In the genomic region with DNA sequence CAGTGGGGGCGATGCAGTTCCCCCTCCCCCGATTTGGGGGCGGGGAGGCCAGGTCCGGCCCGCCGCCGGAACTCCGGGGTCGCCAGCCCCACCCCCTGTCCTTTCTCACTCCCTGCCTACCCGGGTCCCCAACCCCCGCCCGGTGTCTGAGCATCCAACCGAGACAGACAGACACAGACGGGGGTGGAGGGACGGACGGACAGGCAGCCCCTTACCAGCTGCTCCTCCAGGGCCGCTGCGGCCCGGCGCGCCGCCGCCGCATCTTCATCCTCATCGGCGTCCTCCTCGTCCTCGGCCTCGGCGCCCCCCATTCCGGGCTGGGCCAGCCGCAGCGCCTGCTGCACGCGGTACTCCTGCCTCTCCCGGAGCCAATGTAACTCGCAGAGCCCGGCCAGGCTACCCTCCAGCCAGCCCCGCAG, we compare ENCODE assay signal across 1 cellular context.
A peak's percentile ranks its signal among the peaks of the same experiment; 100 is the strongest.
TF ChIP-seq lines count a peak whose summit lies in the region.

No MANE protein-coding gene starts in this region.

TF ChIP-seq in HepG2, 621 proteins besides CTCF, POLR2A, EP300 and RAD21:
- TF ChIP-seq, protein P1, sequence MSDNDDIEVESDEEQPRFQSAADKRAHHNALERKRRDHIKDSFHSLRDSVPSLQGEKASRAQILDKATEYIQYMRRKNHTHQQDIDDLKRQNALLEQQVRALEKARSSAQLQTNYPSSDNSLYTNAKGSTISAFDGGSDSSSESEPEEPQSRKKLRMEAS (IDR thresholded peaks at IDR 0.05) = 0 out of 2 replicates have a peak, but pooled peaks have one; percentile 21
- TF ChIP-seq SALL1 (CRISPR knock-in tag; IDR thresholded peaks at IDR 0.05) (peak; percentile 6; the same call in 1 of the 2 replicates), ZNF496 (CRISPR knock-in tag; IDR thresholded peaks at IDR 0.05; ENCODE audit: insufficient replicate concordance) (no peak), ZFX (CRISPR knock-in tag; IDR thresholded peaks at IDR 0.05; ENCODE audit: low read depth) (0 out of 2 replicates have a peak, but pooled peaks have one; percentile 10), GATA4 (IDR thresholded peaks at IDR 0.05; ENCODE audit: borderline replicate concordance, low read depth) (no peak), RNF2 (conservative IDR thresholded peaks at IDR 0.05; ENCODE audit: low read depth) (0 out of 2 replicates have a peak, but pooled peaks have one; percentile 36), ZNF777 (CRISPR knock-in tag; IDR thresholded peaks at IDR 0.05) (peak; percentile 20; the same call in 1 of the 2 replicates), NFYB (CRISPR knock-in tag; IDR thresholded peaks at IDR 0.05) (no peak), POGZ (CRISPR knock-in tag; IDR thresholded peaks at IDR 0.05) (no peak), ZNF329 (CRISPR knock-in tag; IDR thresholded peaks at IDR 0.05; ENCODE audit: low read depth) (no peak), CBX1 (IDR thresholded peaks at IDR 0.05; ENCODE audit: low read depth) (no peak), SIX1 (CRISPR knock-in tag; IDR thresholded peaks at IDR 0.05; ENCODE audit: borderline replicate concordance) (no peak), SRSF4 (IDR thresholded peaks at IDR 0.05; ENCODE audit: low read depth, low read length, poor library complexity, severe bottlenecking) (no peak), ZMAT3 (CRISPR knock-in tag; conservative IDR thresholded peaks at IDR 0.05) (0 out of 2 replicates have a peak, but pooled peaks have one; percentile 33), ZNF382 (CRISPR knock-in tag; IDR thresholded peaks at IDR 0.05; ENCODE audit: borderline replicate concordance) (no peak)
- TF ChIP-seq, protein P2, sequence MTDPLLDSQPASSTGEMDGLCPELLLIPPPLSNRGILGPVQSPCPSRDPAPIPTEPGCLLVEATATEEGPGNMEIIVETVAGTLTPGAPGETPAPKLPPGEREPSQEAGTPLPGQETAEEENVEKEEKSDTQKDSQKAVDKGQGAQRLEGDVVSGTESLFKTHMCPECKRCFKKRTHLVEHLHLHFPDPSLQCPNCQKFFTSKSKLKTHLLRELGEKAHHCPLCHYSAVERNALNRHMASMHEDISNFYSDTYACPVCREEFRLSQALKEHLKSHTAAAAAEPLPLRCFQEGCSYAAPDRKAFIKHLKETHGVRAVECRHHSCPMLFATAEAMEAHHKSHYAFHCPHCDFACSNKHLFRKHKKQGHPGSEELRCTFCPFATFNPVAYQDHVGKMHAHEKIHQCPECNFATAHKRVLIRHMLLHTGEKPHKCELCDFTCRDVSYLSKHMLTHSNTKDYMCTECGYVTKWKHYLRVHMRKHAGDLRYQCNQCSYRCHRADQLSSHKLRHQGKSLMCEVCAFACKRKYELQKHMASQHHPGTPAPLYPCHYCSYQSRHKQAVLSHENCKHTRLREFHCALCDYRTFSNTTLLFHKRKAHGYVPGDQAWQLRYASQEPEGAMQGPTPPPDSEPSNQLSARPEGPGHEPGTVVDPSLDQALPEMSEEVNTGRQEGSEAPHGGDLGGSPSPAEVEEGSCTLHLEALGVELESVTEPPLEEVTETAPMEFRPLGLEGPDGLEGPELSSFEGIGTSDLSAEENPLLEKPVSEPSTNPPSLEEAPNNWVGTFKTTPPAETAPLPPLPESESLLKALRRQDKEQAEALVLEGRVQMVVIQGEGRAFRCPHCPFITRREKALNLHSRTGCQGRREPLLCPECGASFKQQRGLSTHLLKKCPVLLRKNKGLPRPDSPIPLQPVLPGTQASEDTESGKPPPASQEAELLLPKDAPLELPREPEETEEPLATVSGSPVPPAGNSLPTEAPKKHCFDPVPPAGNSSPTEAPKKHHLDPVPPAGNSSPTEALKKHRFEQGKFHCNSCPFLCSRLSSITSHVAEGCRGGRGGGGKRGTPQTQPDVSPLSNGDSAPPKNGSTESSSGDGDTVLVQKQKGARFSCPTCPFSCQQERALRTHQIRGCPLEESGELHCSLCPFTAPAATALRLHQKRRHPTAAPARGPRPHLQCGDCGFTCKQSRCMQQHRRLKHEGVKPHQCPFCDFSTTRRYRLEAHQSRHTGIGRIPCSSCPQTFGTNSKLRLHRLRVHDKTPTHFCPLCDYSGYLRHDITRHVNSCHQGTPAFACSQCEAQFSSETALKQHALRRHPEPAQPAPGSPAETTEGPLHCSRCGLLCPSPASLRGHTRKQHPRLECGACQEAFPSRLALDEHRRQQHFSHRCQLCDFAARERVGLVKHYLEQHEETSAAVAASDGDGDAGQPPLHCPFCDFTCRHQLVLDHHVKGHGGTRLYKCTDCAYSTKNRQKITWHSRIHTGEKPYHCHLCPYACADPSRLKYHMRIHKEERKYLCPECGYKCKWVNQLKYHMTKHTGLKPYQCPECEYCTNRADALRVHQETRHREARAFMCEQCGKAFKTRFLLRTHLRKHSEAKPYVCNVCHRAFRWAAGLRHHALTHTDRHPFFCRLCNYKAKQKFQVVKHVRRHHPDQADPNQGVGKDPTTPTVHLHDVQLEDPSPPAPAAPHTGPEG (CRISPR knock-in tag; IDR thresholded peaks at IDR 0.05) = no peak
- TF ChIP-seq, protein P3, sequence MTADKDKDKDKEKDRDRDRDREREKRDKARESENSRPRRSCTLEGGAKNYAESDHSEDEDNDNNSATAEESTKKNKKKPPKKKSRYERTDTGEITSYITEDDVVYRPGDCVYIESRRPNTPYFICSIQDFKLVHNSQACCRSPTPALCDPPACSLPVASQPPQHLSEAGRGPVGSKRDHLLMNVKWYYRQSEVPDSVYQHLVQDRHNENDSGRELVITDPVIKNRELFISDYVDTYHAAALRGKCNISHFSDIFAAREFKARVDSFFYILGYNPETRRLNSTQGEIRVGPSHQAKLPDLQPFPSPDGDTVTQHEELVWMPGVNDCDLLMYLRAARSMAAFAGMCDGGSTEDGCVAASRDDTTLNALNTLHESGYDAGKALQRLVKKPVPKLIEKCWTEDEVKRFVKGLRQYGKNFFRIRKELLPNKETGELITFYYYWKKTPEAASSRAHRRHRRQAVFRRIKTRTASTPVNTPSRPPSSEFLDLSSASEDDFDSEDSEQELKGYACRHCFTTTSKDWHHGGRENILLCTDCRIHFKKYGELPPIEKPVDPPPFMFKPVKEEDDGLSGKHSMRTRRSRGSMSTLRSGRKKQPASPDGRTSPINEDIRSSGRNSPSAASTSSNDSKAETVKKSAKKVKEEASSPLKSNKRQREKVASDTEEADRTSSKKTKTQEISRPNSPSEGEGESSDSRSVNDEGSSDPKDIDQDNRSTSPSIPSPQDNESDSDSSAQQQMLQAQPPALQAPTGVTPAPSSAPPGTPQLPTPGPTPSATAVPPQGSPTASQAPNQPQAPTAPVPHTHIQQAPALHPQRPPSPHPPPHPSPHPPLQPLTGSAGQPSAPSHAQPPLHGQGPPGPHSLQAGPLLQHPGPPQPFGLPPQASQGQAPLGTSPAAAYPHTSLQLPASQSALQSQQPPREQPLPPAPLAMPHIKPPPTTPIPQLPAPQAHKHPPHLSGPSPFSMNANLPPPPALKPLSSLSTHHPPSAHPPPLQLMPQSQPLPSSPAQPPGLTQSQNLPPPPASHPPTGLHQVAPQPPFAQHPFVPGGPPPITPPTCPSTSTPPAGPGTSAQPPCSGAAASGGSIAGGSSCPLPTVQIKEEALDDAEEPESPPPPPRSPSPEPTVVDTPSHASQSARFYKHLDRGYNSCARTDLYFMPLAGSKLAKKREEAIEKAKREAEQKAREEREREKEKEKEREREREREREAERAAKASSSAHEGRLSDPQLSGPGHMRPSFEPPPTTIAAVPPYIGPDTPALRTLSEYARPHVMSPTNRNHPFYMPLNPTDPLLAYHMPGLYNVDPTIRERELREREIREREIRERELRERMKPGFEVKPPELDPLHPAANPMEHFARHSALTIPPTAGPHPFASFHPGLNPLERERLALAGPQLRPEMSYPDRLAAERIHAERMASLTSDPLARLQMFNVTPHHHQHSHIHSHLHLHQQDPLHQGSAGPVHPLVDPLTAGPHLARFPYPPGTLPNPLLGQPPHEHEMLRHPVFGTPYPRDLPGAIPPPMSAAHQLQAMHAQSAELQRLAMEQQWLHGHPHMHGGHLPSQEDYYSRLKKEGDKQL (CRISPR knock-in tag; IDR thresholded peaks at IDR 0.05; ENCODE audit: low read depth) = no peak
- TF ChIP-seq, protein P4, sequence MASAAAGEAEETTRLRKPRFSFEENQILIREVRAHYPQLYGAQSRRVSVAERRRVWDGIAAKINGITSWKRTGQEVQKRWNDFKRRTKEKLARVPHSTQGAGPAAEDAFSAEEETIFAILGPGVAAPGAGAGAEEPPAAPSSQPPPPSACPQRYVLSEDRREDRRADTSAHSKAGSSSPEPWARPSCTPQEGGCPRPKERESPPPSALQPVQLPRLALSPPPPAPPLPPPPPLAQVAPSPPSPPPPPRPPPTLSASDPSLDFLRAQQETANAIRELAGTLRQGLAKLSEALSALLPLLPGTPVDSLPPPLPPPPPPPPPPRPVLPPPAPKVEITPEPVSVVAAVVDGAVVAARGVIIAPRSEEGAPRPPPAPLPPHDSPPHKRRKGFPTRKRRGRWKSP (CRISPR knock-in tag; IDR thresholded peaks at IDR 0.05) = no peak
- TF ChIP-seq, protein P5, sequence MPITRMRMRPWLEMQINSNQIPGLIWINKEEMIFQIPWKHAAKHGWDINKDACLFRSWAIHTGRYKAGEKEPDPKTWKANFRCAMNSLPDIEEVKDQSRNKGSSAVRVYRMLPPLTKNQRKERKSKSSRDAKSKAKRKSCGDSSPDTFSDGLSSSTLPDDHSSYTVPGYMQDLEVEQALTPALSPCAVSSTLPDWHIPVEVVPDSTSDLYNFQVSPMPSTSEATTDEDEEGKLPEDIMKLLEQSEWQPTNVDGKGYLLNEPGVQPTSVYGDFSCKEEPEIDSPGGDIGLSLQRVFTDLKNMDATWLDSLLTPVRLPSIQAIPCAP (CRISPR knock-in tag; IDR thresholded peaks at IDR 0.05; ENCODE audit: low read depth) = no peak
- TF ChIP-seq, protein P6, sequence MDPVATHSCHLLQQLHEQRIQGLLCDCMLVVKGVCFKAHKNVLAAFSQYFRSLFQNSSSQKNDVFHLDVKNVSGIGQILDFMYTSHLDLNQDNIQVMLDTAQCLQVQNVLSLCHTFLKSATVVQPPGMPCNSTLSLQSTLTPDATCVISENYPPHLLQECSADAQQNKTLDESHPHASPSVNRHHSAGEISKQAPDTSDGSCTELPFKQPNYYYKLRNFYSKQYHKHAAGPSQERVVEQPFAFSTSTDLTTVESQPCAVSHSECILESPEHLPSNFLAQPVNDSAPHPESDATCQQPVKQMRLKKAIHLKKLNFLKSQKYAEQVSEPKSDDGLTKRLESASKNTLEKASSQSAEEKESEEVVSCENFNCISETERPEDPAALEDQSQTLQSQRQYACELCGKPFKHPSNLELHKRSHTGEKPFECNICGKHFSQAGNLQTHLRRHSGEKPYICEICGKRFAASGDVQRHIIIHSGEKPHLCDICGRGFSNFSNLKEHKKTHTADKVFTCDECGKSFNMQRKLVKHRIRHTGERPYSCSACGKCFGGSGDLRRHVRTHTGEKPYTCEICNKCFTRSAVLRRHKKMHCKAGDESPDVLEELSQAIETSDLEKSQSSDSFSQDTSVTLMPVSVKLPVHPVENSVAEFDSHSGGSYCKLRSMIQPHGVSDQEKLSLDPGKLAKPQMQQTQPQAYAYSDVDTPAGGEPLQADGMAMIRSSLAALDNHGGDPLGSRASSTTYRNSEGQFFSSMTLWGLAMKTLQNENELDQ (CRISPR knock-in tag; IDR thresholded peaks at IDR 0.05; ENCODE audit: borderline replicate concordance) = no peak
- TF ChIP-seq, protein P7, sequence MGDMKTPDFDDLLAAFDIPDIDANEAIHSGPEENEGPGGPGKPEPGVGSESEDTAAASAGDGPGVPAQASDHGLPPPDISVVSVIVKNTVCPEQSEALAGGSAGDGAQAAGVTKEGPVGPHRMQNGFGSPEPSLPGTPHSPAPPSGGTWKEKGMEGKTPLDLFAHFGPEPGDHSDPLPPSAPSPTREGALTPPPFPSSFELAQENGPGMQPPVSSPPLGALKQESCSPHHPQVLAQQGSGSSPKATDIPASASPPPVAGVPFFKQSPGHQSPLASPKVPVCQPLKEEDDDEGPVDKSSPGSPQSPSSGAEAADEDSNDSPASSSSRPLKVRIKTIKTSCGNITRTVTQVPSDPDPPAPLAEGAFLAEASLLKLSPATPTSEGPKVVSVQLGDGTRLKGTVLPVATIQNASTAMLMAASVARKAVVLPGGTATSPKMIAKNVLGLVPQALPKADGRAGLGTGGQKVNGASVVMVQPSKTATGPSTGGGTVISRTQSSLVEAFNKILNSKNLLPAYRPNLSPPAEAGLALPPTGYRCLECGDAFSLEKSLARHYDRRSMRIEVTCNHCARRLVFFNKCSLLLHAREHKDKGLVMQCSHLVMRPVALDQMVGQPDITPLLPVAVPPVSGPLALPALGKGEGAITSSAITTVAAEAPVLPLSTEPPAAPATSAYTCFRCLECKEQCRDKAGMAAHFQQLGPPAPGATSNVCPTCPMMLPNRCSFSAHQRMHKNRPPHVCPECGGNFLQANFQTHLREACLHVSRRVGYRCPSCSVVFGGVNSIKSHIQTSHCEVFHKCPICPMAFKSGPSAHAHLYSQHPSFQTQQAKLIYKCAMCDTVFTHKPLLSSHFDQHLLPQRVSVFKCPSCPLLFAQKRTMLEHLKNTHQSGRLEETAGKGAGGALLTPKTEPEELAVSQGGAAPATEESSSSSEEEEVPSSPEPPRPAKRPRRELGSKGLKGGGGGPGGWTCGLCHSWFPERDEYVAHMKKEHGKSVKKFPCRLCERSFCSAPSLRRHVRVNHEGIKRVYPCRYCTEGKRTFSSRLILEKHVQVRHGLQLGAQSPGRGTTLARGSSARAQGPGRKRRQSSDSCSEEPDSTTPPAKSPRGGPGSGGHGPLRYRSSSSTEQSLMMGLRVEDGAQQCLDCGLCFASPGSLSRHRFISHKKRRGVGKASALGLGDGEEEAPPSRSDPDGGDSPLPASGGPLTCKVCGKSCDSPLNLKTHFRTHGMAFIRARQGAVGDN (CRISPR knock-in tag; IDR thresholded peaks at IDR 0.05) = peak; percentile 63
- TF ChIP-seq, protein P8, sequence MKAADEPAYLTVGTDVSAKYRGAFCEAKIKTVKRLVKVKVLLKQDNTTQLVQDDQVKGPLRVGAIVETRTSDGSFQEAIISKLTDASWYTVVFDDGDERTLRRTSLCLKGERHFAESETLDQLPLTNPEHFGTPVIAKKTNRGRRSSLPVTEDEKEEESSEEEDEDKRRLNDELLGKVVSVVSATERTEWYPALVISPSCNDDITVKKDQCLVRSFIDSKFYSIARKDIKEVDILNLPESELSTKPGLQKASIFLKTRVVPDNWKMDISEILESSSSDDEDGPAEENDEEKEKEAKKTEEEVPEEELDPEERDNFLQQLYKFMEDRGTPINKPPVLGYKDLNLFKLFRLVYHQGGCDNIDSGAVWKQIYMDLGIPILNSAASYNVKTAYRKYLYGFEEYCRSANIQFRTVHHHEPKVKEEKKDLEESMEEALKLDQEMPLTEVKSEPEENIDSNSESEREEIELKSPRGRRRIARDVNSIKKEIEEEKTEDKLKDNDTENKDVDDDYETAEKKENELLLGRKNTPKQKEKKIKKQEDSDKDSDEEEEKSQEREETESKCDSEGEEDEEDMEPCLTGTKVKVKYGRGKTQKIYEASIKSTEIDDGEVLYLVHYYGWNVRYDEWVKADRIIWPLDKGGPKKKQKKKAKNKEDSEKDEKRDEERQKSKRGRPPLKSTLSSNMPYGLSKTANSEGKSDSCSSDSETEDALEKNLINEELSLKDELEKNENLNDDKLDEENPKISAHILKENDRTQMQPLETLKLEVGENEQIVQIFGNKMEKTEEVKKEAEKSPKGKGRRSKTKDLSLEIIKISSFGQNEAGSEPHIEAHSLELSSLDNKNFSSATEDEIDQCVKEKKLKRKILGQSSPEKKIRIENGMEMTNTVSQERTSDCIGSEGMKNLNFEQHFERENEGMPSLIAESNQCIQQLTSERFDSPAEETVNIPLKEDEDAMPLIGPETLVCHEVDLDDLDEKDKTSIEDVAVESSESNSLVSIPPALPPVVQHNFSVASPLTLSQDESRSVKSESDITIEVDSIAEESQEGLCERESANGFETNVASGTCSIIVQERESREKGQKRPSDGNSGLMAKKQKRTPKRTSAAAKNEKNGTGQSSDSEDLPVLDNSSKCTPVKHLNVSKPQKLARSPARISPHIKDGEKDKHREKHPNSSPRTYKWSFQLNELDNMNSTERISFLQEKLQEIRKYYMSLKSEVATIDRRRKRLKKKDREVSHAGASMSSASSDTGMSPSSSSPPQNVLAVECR (CRISPR knock-in tag; IDR thresholded peaks at IDR 0.05; ENCODE audit: borderline replicate concordance) = 0 out of 2 replicates have a peak, but pooled peaks have one; percentile 5
